In the genomic region with DNA sequence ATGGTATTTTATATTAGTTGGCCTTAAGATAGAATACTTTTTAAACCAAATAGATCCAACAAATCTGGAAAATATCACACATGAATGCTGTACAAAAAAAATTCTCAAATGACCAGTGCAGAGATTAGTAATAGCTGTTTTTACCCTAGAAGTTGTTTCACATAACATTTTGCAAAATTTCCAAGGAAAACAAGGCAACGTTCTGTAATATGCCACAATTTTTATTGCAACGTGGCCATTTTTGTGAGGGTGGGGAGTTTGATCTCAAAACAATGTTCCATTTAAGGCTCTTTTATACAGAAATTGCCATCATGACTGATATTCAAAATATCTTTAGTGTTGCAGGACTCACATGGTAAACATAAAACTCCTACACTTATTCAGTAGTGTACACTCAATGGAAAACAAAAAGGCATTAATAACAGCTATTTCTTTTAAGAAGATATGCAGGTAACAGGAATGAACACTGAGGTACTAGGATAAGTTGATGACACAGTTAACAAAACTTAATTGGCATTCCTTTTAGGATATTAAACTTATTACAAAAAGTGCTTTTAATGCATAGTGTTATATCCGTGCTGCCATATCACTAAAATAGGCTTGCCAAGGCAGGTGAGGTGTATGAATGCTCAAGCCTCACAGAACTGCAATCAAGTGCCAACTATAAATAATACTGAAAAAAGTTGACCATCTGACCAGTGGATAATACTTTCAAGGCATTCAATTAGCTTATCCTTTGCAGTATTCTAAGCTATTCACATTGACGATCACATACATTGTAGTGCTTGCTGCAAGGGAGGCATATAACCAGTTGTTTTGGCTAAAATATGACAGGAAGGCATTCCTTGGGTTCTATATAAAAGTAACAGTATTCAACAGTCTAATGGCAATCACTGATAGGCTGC, we compare ENCODE assay signal across 12 cellular contexts. TPM values are rescaled to one million over a fixed set of nuclear protein-coding genes. Genes with fewer than 3 reads are reported as not detected.
A peak's percentile ranks its signal among the peaks of the same experiment; 100 is the strongest.
DNase-seq lines count a peak whose midpoint lies in the region; ATAC-seq and TF ChIP-seq lines count a peak whose summit lies in the region.
"Had no signal": no experiment of that assay in that cellular context is flagged by ENCODE, and none has a peak within 500 bp of the region (broad histone marks: within the 10 kb centered on the region; RNA-seq: fewer than 3 reads in every experiment).

No MANE protein-coding gene starts in this region.

- H3K9me2 ChIP-seq in OCI-LY1 (ENCODE audit: low read depth, low read length): no peaks in the 10 kb centered on the region

- WGBS in neuronal stem cell (ENCODE audit: extremely low coverage in 2 of 2, insufficient read length in 2 of 2, insufficient replicate concordance in 1 of 2), 2 donors: no CpG with 5 or more reads among the region's 4 CpGs

- H3K18ac ChIP-seq in neuronal stem cell (ENCODE audit: low read length): no peak overlapping the region

- ATAC-seq in CD4-positive, CD25-positive, alpha-beta regulatory T cell (ENCODE audit: low read depth in 2 of 2): no peak

- H2BK12ac ChIP-seq in neuronal stem cell (ENCODE audit: low read length): no peak overlapping the region

- H2AFZ ChIP-seq in OCI-LY1 (ENCODE audit: low read length): no peak overlapping the region
- no peak overlapping the region for H2AFZ ChIP-seq in fibroblast of lung (ENCODE audit: low read length)
- no peak overlapping the region for H2AFZ ChIP-seq in neuronal stem cell (ENCODE audit: low read length)

- peaks cover 5% of the 10 kb centered on the region for H3K36me3 Mint-ChIP-seq in CD4-positive, CD25-positive, alpha-beta regulatory T cell
- H3K36me3 Mint-ChIP-seq: naive B cell had no signal

- H3K79me1 ChIP-seq in neuronal stem cell (ENCODE audit: low read depth, low read length): no peaks in the 10 kb centered on the region

- no peaks in the 10 kb centered on the region for H3K36me3 ChIP-seq in CD4-positive, CD25-positive, alpha-beta regulatory T cell (ENCODE audit: control insufficient read depth, insufficient read depth, low read length)
- H3K36me3 ChIP-seq in OCI-LY1 (ENCODE audit: insufficient read depth, low read length) (peaks cover 24% of the 10 kb centered on the region; the same call in 1 of the 2 replicates), fibroblast of lung (ENCODE audit: control insufficient read depth, insufficient read depth, low read length) (no peaks in the 10 kb centered on the region), rectal smooth muscle tissue (ENCODE audit: control insufficient read depth, insufficient read depth, low read length) (peaks cover 2% of the 10 kb centered on the region), neuronal stem cell (replicated peaks in 1 of 2; ENCODE audit: control insufficient read depth in 2 of 2, insufficient read depth in 2 of 2, low read length in 2 of 2) (peaks cover 0 to 27% of the 10 kb centered on the region in 2 donors)
- H3K36me3 ChIP-seq: Peyer's patch had no signal

- no peaks in the 10 kb centered on the region for H3K9me3 ChIP-seq in CD4-positive, CD25-positive, alpha-beta regulatory T cell (ENCODE audit: control insufficient read depth in 2 of 2, low read length in 2 of 2)
- no peaks in the 10 kb centered on the region for H3K9me3 ChIP-seq in OCI-LY1 (ENCODE audit: low read length)
- H3K9me3 ChIP-seq in fibroblast of lung (ENCODE audit: control insufficient read depth, insufficient read depth, low read depth, low read length): no peaks in the 10 kb centered on the region
- no peaks in the 10 kb centered on the region for H3K9me3 ChIP-seq in neuronal stem cell (replicated peaks in 1 of 2; ENCODE audit: control insufficient read depth in 2 of 2, insufficient read depth in 1 of 2, low read depth in 1 of 2, low read length in 2 of 2)
- H3K9me3 ChIP-seq: Peyer's patch had no signal

- H2BK5ac ChIP-seq in neuronal stem cell (ENCODE audit: low read length): no peak overlapping the region

- TF ChIP-seq CTCF in OCI-LY1 (IDR thresholded peaks at IDR 0.05; ENCODE audit: low read length): no peak
- TF ChIP-seq CTCF in fibroblast of lung (conservative IDR thresholded peaks at IDR 0.05 in 1 of 2, IDR thresholded peaks at IDR 0.05 in 1 of 2; ENCODE audit: low read depth in 1 of 2, low read length in 2 of 2): no peak

- H3K79me2 ChIP-seq in OCI-LY1 (ENCODE audit: insufficient read depth, low read length) (peaks cover 19% of the 10 kb centered on the region), fibroblast of lung (ENCODE audit: control insufficient read depth, insufficient read depth, low read length) (peaks cover 28% of the 10 kb centered on the region)

- no peaks in the 10 kb centered on the region for H4K20me1 ChIP-seq in OCI-LY1 (ENCODE audit: insufficient read depth, low read length)
- no peaks in the 10 kb centered on the region for H4K20me1 ChIP-seq in fibroblast of lung (ENCODE audit: control insufficient read depth, extremely low read depth, insufficient read depth, low read length)

- H3K4me3 Mint-ChIP-seq in CD4-positive, CD25-positive, alpha-beta regulatory T cell: peak overlapping the region in 3 of 4 donors; percentile 16 to 98 (median 81)
- H3K4me3 Mint-ChIP-seq: dendritic cell treated with granulocyte-macrophage colony-stimulating factor and Interleukin-4, amounts not matched to agents 40 ng/mL and 50 ng/mL, for 4 days had no signal

- H2AK5ac ChIP-seq in neuronal stem cell (ENCODE audit: low read depth, low read length): no peak overlapping the region

- H2BK120ac ChIP-seq in neuronal stem cell (ENCODE audit: low read depth, low read length): no peak overlapping the region

- H4K91ac ChIP-seq in neuronal stem cell (ENCODE audit: low read depth, low read length, poor library complexity): no peak overlapping the region

- H3K4me1 ChIP-seq in CD4-positive, CD25-positive, alpha-beta regulatory T cell (ENCODE audit: control insufficient read depth, insufficient read depth, low read length, poor library complexity, severe bottlenecking): peaks cover 11% of the 10 kb centered on the region
- peaks cover 49% of the 10 kb centered on the region for H3K4me1 ChIP-seq in OCI-LY1 (ENCODE audit: insufficient read depth, low read length, severe bottlenecking)
- peaks cover 8% of the 10 kb centered on the region for H3K4me1 ChIP-seq in fibroblast of lung (ENCODE audit: control insufficient read depth, extremely low read depth, insufficient read depth, low read length)
- H3K4me1 ChIP-seq in rectal smooth muscle tissue (ENCODE audit: control insufficient read depth, insufficient read depth, low read length): peaks cover 19% of the 10 kb centered on the region
- peaks cover 0 to 6% of the 10 kb centered on the region in 2 donors for H3K4me1 ChIP-seq in neuronal stem cell (ENCODE audit: control insufficient read depth in 2 of 2, insufficient read depth in 1 of 2, low read depth in 1 of 2, low read length in 2 of 2)

- no peak overlapping the region for H3K27ac Mint-ChIP-seq in CD4-positive, CD25-positive, alpha-beta regulatory T cell

- no peaks in the 10 kb centered on the region for H3K27me3 ChIP-seq in CD4-positive, CD25-positive, alpha-beta regulatory T cell (ENCODE audit: control insufficient read depth, insufficient read depth, low read length)
- no peaks in the 10 kb centered on the region for H3K27me3 ChIP-seq in OCI-LY1 (ENCODE audit: insufficient read depth, low read length)
- no peaks in the 10 kb centered on the region for H3K27me3 ChIP-seq in fibroblast of lung (ENCODE audit: control insufficient read depth, insufficient read depth, low read length)
- no peaks in the 10 kb centered on the region for H3K27me3 ChIP-seq in rectal smooth muscle tissue (ENCODE audit: control insufficient read depth, insufficient read depth, low read length)
- H3K27me3 ChIP-seq in neuronal stem cell (ENCODE audit: control insufficient read depth in 3 of 3, insufficient read depth in 3 of 3, low read depth in 1 of 3, low read length in 3 of 3): peaks cover 0 to 15% (median 0%) of the 10 kb centered on the region in 3 experiments
- H3K27me3 ChIP-seq: Peyer's patch had no signal

- H3K27ac ChIP-seq in CD4-positive, CD25-positive, alpha-beta regulatory T cell (ENCODE audit: insufficient read depth, low read length, poor library complexity, severe bottlenecking): no peak overlapping the region
- H3K27ac ChIP-seq in OCI-LY1 (ENCODE audit: low read depth, low read length, poor library complexity, severe bottlenecking) (peak overlapping the region; percentile 55), fibroblast of lung (ENCODE audit: insufficient read depth, low read length) (no peak overlapping the region), rectal smooth muscle tissue (ENCODE audit: low read depth, low read length) (peak overlapping the region; percentile 66), neuronal stem cell (replicated peaks; ENCODE audit: low read length) (no peak overlapping the region)

- no peaks in the 10 kb centered on the region for H3K27me3 Mint-ChIP-seq in CD4-positive, CD25-positive, alpha-beta regulatory T cell
- H3K27me3 Mint-ChIP-seq: IgD-negative memory B cell, naive B cell had no signal

- H3K23ac ChIP-seq in neuronal stem cell (ENCODE audit: low read depth, low read length, poor library complexity): no peak overlapping the region

- H3K4me1 Mint-ChIP-seq in CD4-positive, CD25-positive, alpha-beta regulatory T cell: peaks cover 22 to 36% (median 32%) of the 10 kb centered on the region in 4 donors

- H2BK15ac ChIP-seq in neuronal stem cell (ENCODE audit: low read length): no peak overlapping the region

- H3K4me3 ChIP-seq in CD4-positive, CD25-positive, alpha-beta regulatory T cell (ENCODE audit: low read depth, low read length): no peak overlapping the region
- H3K4me3 ChIP-seq in OCI-LY1 (ENCODE audit: low read depth, low read length, poor library complexity, severe bottlenecking) (peak overlapping the region; percentile 99), fibroblast of lung (replicated peaks in 1 of 4; ENCODE audit: control extremely low read depth in 1 of 4, insufficient read depth in 1 of 4, low read depth in 3 of 4, low read length in 4 of 4) (peak overlapping the region in 2 of 4 experiments; percentile 9 to 66), rectal smooth muscle tissue (ENCODE audit: low read length) (peak overlapping the region; percentile 22), neuronal stem cell (ENCODE audit: low read length in 2 of 2) (no peak overlapping the region)

- 0 out of 2 replicates have a peak, but pooled peaks cover 4% of the 10 kb centered on the region for H3F3A ChIP-seq in OCI-LY1 (ENCODE audit: insufficient read depth, low read length)

- DNase-seq in CD4-positive, CD25-positive, alpha-beta regulatory T cell: no peak
- peak in 1 of 2 donors; percentile 9 for DNase-seq in fibroblast of lung (ENCODE audit: low read depth in 2 of 2)
- no peak for DNase-seq in activated CD4-positive, alpha-beta T cell treated with anti-CD3 and anti-CD28 coated beads, Interleukin-2, amount 50 U/mL, for 1 hour
- no peak for DNase-seq in NOMO-1 treated with dmso at 0.1 percent for 144 hours (lab: John Stamatoyannopoulos, UW; ENCODE audit: unreplicated experiment)
- DNase-seq in epidermal melanocyte (ENCODE audit: insufficient read length, low spot score): no peak
- no peak for DNase-seq in neuronal stem cell (ENCODE audit: low spot score)
- DNase-seq: naive B cell, Peyer's patch had no signal

- no peak overlapping the region for H3K14ac ChIP-seq in neuronal stem cell (ENCODE audit: low read length)

- H4K8ac ChIP-seq in neuronal stem cell (ENCODE audit: low read depth, low read length): no peak overlapping the region

- peak overlapping the region; percentile 30; the same call in 1 of the 2 replicates for H3K9ac ChIP-seq in OCI-LY1 (ENCODE audit: low read length)
- H3K9ac ChIP-seq in fibroblast of lung (ENCODE audit: insufficient read depth, low read length): no peak overlapping the region
- H3K9ac ChIP-seq in rectal smooth muscle tissue (ENCODE audit: low read length): no peak overlapping the region
- H3K9ac ChIP-seq in neuronal stem cell (ENCODE audit: low read depth, low read length, poor library complexity): no peak overlapping the region

- H3K4me2 ChIP-seq in OCI-LY1 (ENCODE audit: low read length) (peak overlapping the region; percentile 90), fibroblast of lung (ENCODE audit: extremely low read depth, insufficient read depth, low read length) (peak overlapping the region; percentile 60), neuronal stem cell (ENCODE audit: insufficient read depth, low read length, poor library complexity, severe bottlenecking) (no peak overlapping the region)

- H3K4ac ChIP-seq in neuronal stem cell (ENCODE audit: low read length): no peak overlapping the region

- H3K9me3 Mint-ChIP-seq in CD4-positive, CD25-positive, alpha-beta regulatory T cell: no peaks in the 10 kb centered on the region
- H3K9me3 Mint-ChIP-seq: dendritic cell treated with granulocyte-macrophage colony-stimulating factor and Interleukin-4, amounts not matched to agents 40 ng/mL and 50 ng/mL, for 4 days; IgD-negative memory B cell; naive B cell had no signal

RNA-seq across cellular contexts. Expression of a gene that starts 2.3 kb away (rescaled TPM):
- total RNA-seq in CD4-positive, CD25-positive, alpha-beta regulatory T cell: 27.8 TPM
- polyA plus RNA-seq in CD4-positive, CD25-positive, alpha-beta regulatory T cell: 10 to 100 TPM in 1 of 4 donors, 1 to 10 TPM in 3; 7.1 to 11.1 (median 7.5) TPM
- 61.1 and 147 TPM in 2 replicates for total RNA-seq in fibroblast of lung
- polyA plus RNA-seq in fibroblast of lung: 282 and 362 TPM in 2 replicates
- polyA plus RNA-seq in fibroblast of lung (2012): 212 and 265 TPM in 2 replicates
- polyA minus RNA-seq in fibroblast of lung (ENCODE audit: low replicate concordance): 19.8 and 27.3 TPM in 2 replicates
- 34.9 TPM for polyA plus RNA-seq in neuronal stem cell (2013, experiment 1 of 2)
- polyA plus RNA-seq in neuronal stem cell (2013, experiment 2 of 2): 35.4 TPM

Comparison
In these comparisons a context has a peak if more than half of its experiments do, and no peak if none do; other contexts are left out.
1. H3K27ac ChIP-seq: peak in OCI-LY1 (single experiment) and rectal smooth muscle tissue (single experiment); none in CD4-positive, CD25-positive, alpha-beta regulatory T cell (single experiment), fibroblast of lung (single experiment) and neuronal stem cell (single experiment).
2. H3K4me3 ChIP-seq: peak in OCI-LY1 (single experiment) and rectal smooth muscle tissue (single experiment); none in CD4-positive, CD25-positive, alpha-beta regulatory T cell (single experiment) and neuronal stem cell (0 of 2).